ENCODE assay signal across 5 cellular contexts in genomic region chr3:11071096-11071755, GRCh38.
"Had no signal": no experiment of that assay in that cellular context is flagged by ENCODE, and none has a peak within 500 bp of the region (broad histone marks: within the 10 kb centered on the region; RNA-seq: fewer than 3 reads in every experiment).

No MANE protein-coding gene starts in this region.

- ATAC-seq: GM23338, K562 had no signal

- H3K4me3 ChIP-seq: GM23338, K562 had no signal

- H3K4me2 ChIP-seq: GM23338 had no signal

- H2AFZ ChIP-seq: GM23338 had no signal

- DNase-seq: H9, HCEC 1CT, IMR-90 had no signal
